6 cellular contexts compared by ENCODE assay signal in the genomic region with DNA sequence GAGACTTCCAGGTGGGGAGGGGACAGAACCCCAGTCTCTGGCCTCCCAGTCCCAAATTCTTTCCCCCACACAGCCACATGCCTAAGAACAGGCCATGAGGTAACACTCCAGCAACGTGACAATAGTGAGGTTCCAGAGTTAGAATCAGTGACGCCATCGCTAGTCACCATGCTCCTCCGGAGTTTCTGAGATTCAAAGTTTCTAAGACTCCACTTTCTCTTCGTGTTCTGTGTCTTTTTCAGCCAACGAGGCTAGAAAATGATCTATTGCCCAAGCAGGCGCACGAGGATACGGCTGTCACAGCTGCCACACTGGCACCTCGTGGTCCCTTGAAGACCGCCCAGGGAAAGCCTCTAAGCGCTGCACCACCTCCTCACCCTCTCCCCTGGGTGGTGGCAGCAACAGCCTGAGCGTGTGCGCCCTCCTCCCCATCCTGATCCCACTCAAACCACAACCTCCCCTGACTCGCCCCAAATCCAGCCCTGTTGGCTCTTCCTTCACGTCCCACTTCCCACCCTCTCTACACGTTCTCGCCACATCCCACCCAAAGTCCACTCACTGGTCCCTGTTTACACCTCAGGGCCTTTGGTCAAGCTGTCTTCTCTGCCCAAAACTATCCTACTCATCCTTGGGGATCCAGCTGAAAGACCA. TPM values are rescaled to one million over a fixed set of nuclear protein-coding genes. Genes with fewer than 3 reads are reported as not detected.
DNase-seq lines count a peak whose midpoint lies in the region; ATAC-seq, FAIRE-seq and TF ChIP-seq lines count a peak whose summit lies in the region.

No MANE protein-coding gene starts in this region.

- H3K36me3 ChIP-seq in GM23338 (ENCODE audit: insufficient read depth) = no peaks in the 10 kb centered on the region

- no peak for FAIRE-seq in D721Med (lab: Jason Lieb, UNC)

- peaks cover 3% of the 10 kb centered on the region; the same call in 2 of the 3 replicates for H3K36me3 Mint-ChIP-seq in GM23338 (ENCODE audit: low read depth)
- H3K36me3 Mint-ChIP-seq in progenitor cell of endocrine pancreas (ENCODE audit: insufficient read depth) = no peaks in the 10 kb centered on the region

- peak overlapping the region; percentile 87 for H3K4me3 Mint-ChIP-seq in GM23338
- peak overlapping the region; percentile 88 for H3K4me3 Mint-ChIP-seq in progenitor cell of endocrine pancreas (ENCODE audit: low read depth)

- no peak for TF ChIP-seq CTCF in GM23338 (conservative IDR thresholded peaks at IDR 0.05; ENCODE audit: low read depth in 2 of 2)
- TF ChIP-seq CTCF in coronary artery (IDR thresholded peaks at IDR 0.05) = no peak
- TF ChIP-seq CTCF in progenitor cell of endocrine pancreas (IDR thresholded peaks at IDR 0.05; ENCODE audit: unreplicated experiment) = no peak
- no peak for TF ChIP-seq CTCF in D721Med (IDR thresholded peaks at IDR 0.05; ENCODE audit: insufficient read depth, missing control alignments)

- H3K4me3 ChIP-seq in GM23338 = peak overlapping the region; percentile 84
- peak overlapping the region; percentile 91 for H3K4me3 ChIP-seq in coronary artery

- H3K4me1 ChIP-seq in GM23338 (ENCODE audit: insufficient read depth) = peaks cover 11% of the 10 kb centered on the region

- H3K27me3 Mint-ChIP-seq in GM23338 (ENCODE audit: insufficient read depth, low read depth, poor library complexity) = peaks cover 9% of the 10 kb centered on the region
- H3K27me3 Mint-ChIP-seq in progenitor cell of endocrine pancreas = no peaks in the 10 kb centered on the region

- no peak overlapping the region for H3K27ac ChIP-seq in GM23338 (ENCODE audit: low read depth)
- H3K27ac ChIP-seq in coronary artery = peak overlapping the region; percentile 93 to 94

- no peaks in the 10 kb centered on the region for H3K27me3 ChIP-seq in GM23338 (ENCODE audit: insufficient read depth)

- peak; percentile 8 for ATAC-seq in GM23338

- no peak overlapping the region for H2AFZ ChIP-seq in GM23338

- no peak overlapping the region for H3K27ac Mint-ChIP-seq in GM23338
- peak overlapping the region; percentile 94 for H3K27ac Mint-ChIP-seq in progenitor cell of endocrine pancreas

- DNase-seq in GM23338 (ENCODE audit: low spot score) (no peak), SIG-M5 treated with dmso at 0.1 percent for 504 hours (lab: John Stamatoyannopoulos, UW; ENCODE audit: unreplicated experiment) (peak; percentile 88), coronary artery (ENCODE audit: low spot score) (no peak), progenitor cell of endocrine pancreas (ENCODE audit: low spot score, unreplicated experiment) (no peak), D721Med (ENCODE audit: insufficient read length, low spot score) (no peak), ureter (ENCODE audit: low spot score) (no peak)

- H4K20me1 ChIP-seq in GM23338 (replicated peaks; ENCODE audit: insufficient read depth) = no peaks in the 10 kb centered on the region; the same call in 1 of the 2 replicates

- H3F3A ChIP-seq in GM23338 (replicated peaks; ENCODE audit: low read depth) = peaks cover 21% of the 10 kb centered on the region; the same call in 1 of the 2 replicates

- peaks cover 20% of the 10 kb centered on the region for H3K4me1 Mint-ChIP-seq in GM23338
- H3K4me1 Mint-ChIP-seq in progenitor cell of endocrine pancreas (ENCODE audit: low read depth) = peaks cover 12% of the 10 kb centered on the region

- H3K9me3 Mint-ChIP-seq in GM23338 (no peaks in the 10 kb centered on the region), progenitor cell of endocrine pancreas (ENCODE audit: low read depth) (no peaks in the 10 kb centered on the region)

- H3K9me2 ChIP-seq in GM23338 (ENCODE audit: insufficient read depth) = no peaks in the 10 kb centered on the region

- peaks cover 9% of the 10 kb centered on the region for H3K79me2 ChIP-seq in GM23338 (replicated peaks; ENCODE audit: insufficient read depth)

- H3K4me2 ChIP-seq in GM23338 = peak overlapping the region; percentile 96

TF ChIP-seq in GM23338, 12 proteins besides CTCF, POLR2A, EP300 and RAD21 (continues in another document):
- TF ChIP-seq, protein P1, sequence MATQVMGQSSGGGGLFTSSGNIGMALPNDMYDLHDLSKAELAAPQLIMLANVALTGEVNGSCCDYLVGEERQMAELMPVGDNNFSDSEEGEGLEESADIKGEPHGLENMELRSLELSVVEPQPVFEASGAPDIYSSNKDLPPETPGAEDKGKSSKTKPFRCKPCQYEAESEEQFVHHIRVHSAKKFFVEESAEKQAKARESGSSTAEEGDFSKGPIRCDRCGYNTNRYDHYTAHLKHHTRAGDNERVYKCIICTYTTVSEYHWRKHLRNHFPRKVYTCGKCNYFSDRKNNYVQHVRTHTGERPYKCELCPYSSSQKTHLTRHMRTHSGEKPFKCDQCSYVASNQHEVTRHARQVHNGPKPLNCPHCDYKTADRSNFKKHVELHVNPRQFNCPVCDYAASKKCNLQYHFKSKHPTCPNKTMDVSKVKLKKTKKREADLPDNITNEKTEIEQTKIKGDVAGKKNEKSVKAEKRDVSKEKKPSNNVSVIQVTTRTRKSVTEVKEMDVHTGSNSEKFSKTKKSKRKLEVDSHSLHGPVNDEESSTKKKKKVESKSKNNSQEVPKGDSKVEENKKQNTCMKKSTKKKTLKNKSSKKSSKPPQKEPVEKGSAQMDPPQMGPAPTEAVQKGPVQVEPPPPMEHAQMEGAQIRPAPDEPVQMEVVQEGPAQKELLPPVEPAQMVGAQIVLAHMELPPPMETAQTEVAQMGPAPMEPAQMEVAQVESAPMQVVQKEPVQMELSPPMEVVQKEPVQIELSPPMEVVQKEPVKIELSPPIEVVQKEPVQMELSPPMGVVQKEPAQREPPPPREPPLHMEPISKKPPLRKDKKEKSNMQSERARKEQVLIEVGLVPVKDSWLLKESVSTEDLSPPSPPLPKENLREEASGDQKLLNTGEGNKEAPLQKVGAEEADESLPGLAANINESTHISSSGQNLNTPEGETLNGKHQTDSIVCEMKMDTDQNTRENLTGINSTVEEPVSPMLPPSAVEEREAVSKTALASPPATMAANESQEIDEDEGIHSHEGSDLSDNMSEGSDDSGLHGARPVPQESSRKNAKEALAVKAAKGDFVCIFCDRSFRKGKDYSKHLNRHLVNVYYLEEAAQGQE (IDR thresholded peaks at IDR 0.05; ENCODE audit: unreplicated experiment) = no peak
- TF ChIP-seq, protein P2, sequence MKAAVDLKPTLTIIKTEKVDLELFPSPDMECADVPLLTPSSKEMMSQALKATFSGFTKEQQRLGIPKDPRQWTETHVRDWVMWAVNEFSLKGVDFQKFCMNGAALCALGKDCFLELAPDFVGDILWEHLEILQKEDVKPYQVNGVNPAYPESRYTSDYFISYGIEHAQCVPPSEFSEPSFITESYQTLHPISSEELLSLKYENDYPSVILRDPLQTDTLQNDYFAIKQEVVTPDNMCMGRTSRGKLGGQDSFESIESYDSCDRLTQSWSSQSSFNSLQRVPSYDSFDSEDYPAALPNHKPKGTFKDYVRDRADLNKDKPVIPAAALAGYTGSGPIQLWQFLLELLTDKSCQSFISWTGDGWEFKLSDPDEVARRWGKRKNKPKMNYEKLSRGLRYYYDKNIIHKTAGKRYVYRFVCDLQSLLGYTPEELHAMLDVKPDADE (IDR thresholded peaks at IDR 0.05) = no peak
- TF ChIP-seq ZNF114 (CRISPR knock-in tag; IDR thresholded peaks at IDR 0.05) = no peak
- no peak for TF ChIP-seq NANOG (IDR thresholded peaks at IDR 0.05; ENCODE audit: borderline replicate concordance)
- no peak for TF ChIP-seq ZNF331 (CRISPR knock-in tag; IDR thresholded peaks at IDR 0.05; ENCODE audit: low read depth)
- TF ChIP-seq STAT1 (IDR thresholded peaks at IDR 0.05; ENCODE audit: unreplicated experiment) = no peak
- TF ChIP-seq EZH2phosphoT487 (IDR thresholded peaks at IDR 0.05; ENCODE audit: unreplicated experiment) = no peak
- TF ChIP-seq POLR2AphosphoS5 (IDR thresholded peaks at IDR 0.05; ENCODE audit: low read depth) = no peak
- no peak for TF ChIP-seq JUNB (IDR thresholded peaks at IDR 0.05; ENCODE audit: unreplicated experiment)
- no peak for TF ChIP-seq EZH2 (IDR thresholded peaks at IDR 0.05; ENCODE audit: low read depth, unreplicated experiment)
- TF ChIP-seq CREB1 (CRISPR knock-in tag; IDR thresholded peaks at IDR 0.05; ENCODE audit: low read depth) = no peak

RNA-seq across cellular contexts. Expression of a gene that starts 1.0 kb away (rescaled TPM):
- 85.2 and 110 TPM in 2 replicates for total RNA-seq in GM23338 (2014; rRNA removed; shearing (Covaris generic))
- 99.5 and 101 TPM in 2 replicates for polyA plus RNA-seq in GM23338 (2016; fragmentation: Nextera tagmentation; extraction: Ambion mirVana)
- total RNA-seq in progenitor cell of endocrine pancreas (138 and 157 TPM in 2 replicates), ureter (73.6 TPM)

RNA-seq across cellular contexts. Expression of a gene that starts 2.8 kb away (rescaled TPM):
- total RNA-seq in GM23338 (2014; rRNA removed; shearing (Covaris generic)) = not detected in 2 replicates
- 0.40 and 0.65 TPM in 2 replicates for polyA plus RNA-seq in GM23338 (2016; fragmentation: Nextera tagmentation; extraction: Ambion mirVana)
- total RNA-seq in progenitor cell of endocrine pancreas (not detected in 2 replicates), ureter (not detected)

RNA-seq across cellular contexts. Expression of a gene that starts 28.1 kb away (rescaled TPM):
- total RNA-seq in GM23338 (2014; rRNA removed; shearing (Covaris generic)) = 0.17 and 0.31 TPM in 2 replicates
- polyA plus RNA-seq in GM23338 (2016; fragmentation: Nextera tagmentation; extraction: Ambion mirVana) = 0.23 and 0.92 TPM in 2 replicates
- 2.1 and 2.2 TPM in 2 replicates for total RNA-seq in progenitor cell of endocrine pancreas
- total RNA-seq in ureter = not detected

RNA-seq across cellular contexts. Expression of a gene that starts 28.3 kb away (rescaled TPM):
- 418 and 620 TPM in 2 replicates for total RNA-seq in GM23338 (2014; rRNA removed; shearing (Covaris generic))
- 206 and 209 TPM in 2 replicates for polyA plus RNA-seq in GM23338 (2016; fragmentation: Nextera tagmentation; extraction: Ambion mirVana)
- 467 and 484 TPM in 2 replicates for total RNA-seq in progenitor cell of endocrine pancreas
- total RNA-seq in ureter = 665 TPM

RNA-seq across cellular contexts. Expression of a gene that starts 39.1 kb away (rescaled TPM):
- total RNA-seq in GM23338 (2014; rRNA removed; shearing (Covaris generic)) = 80.1 and 125 TPM in 2 replicates
- polyA plus RNA-seq in GM23338 (2016; fragmentation: Nextera tagmentation; extraction: Ambion mirVana) = 140 and 152 TPM in 2 replicates
- total RNA-seq in progenitor cell of endocrine pancreas (239 and 248 TPM in 2 replicates), ureter (498 TPM)
